ENCODE assay signal across 1 cellular context in the genomic region with DNA sequence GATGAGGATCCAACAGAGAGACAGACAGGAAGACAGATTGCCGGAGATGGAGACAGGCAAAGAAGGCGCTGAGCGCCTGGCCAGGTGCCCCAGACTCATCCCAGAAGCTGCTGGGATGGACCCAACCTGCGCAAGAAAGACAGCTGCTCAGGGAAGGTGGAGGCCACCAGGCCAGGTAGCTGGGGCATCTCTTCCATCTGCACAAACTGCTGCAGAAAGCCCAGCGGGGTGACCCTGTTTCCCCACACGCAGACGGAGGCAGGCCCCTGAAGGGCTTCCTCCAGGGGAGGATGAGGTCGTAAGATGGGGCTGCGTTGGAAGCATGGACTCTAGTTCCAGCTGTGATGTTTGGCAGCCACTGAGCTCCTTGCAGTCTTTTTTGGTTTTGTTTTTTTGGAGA.
TF ChIP-seq lines count a peak whose summit lies in the region.

No MANE protein-coding gene starts in this region.

TF ChIP-seq in HEK293, 187 proteins besides CTCF, POLR2A, EP300 and RAD21:
- no peak for TF ChIP-seq ZNF521 (tag by site-specific recombination; IDR thresholded peaks at IDR 0.05)
- peak; percentile 58 for TF ChIP-seq ZIC2 (tag by site-specific recombination; IDR thresholded peaks at IDR 0.05)
